14 cellular contexts compared by ENCODE assay signal in the genomic region with DNA sequence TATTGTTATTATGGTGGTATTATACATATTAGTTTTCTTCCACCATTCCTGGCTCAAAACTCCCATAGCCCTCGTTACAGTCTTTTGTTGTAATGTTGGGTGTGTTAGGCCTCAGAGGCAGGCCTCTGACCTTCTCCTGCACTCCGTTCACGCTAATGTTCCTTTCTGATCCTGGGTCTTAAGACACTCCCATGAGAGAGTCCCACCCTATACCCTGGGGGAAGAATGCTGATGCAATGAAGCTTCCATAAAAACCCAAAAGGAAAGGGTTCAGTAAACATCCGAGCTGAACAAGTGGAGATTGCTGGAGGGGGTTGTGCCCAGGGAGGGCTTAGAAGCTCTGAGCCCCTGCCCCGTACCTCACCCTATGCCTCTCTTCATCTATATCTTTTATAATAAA.
DNase-seq lines count a peak whose midpoint lies in the region; ATAC-seq, FAIRE-seq and TF ChIP-seq lines count a peak whose summit lies in the region.
"Had no signal": no experiment of that assay in that cellular context is flagged by ENCODE, and none has a peak within 500 bp of the region (broad histone marks: within the 10 kb centered on the region; RNA-seq: fewer than 3 reads in every experiment).

No MANE protein-coding gene starts in this region.

- TF ChIP-seq POLR2A in HepG2 (IDR thresholded peaks at IDR 0.05; ENCODE audit: insufficient read depth in 1 of 2, low read depth in 2 of 2, low read length in 2 of 2) (no peak), vagina (IDR thresholded peaks at IDR 0.05) (no peak)

- TF ChIP-seq CTCF in HepG2 (CRISPR knock-in tag; IDR thresholded peaks at IDR 0.05) (no peak), vagina (IDR thresholded peaks at IDR 0.05) (no peak)

- ATAC-seq in HepG2: no peak
- ATAC-seq: CD8-positive, alpha-beta T cell; GM12878 had no signal

- H3K9ac ChIP-seq in adipocyte (ENCODE audit: low read length) (no peak overlapping the region), HepG2 (ENCODE audit: insufficient read depth, low read depth, low read length) (no peak overlapping the region)
- H3K9ac ChIP-seq: BLaER1 treated with 17β-estradiol and CSF1 and Interleukin-3, amounts not matched to agents 10 nM and 100 nM had no signal

- TF ChIP-seq EP300 in HepG2 (IDR thresholded peaks at IDR 0.05; ENCODE audit: low read depth in 2 of 2, low read length in 2 of 2) (no peak), HepG2 (CRISPR knock-in tag; IDR thresholded peaks at IDR 0.05; ENCODE audit: borderline replicate concordance) (no peak)

- CTCF ChIA-PET in HepG2 (lab: Yijun Ruan, JAX; ENCODE audit: low intra/inter-chr PET ratio, low total read pairs): no interaction called here

- no peak for TF ChIP-seq RAD21 in HepG2 (CRISPR knock-in tag; IDR thresholded peaks at IDR 0.05)

- FAIRE-seq in HepG2 (lab: Jason Lieb, UNC): no peak
- FAIRE-seq: GM12878, GM19239, H1 had no signal

- intact Hi-C loops in HepG2 (cut with micrococcal nuclease; ENCODE audit: unreplicated experiment): no loop called here
- intact Hi-C loops in vagina (cut with DNase I): no loop called here

- POLR2A ChIA-PET in HepG2 (lab: Yijun Ruan, JAX): no interaction called here

- H3K9me3 ChIP-seq in HAP-1 (no peaks in the 10 kb centered on the region), adipocyte (ENCODE audit: control insufficient read depth, low read length) (peaks cover 6% of the 10 kb centered on the region), HepG2 (ENCODE audit: low read length) (peaks cover 9% of the 10 kb centered on the region), vagina (no peaks in the 10 kb centered on the region)

- H3K4me2 ChIP-seq in HepG2 (ENCODE audit: low read depth, low read length): no peak overlapping the region
- H3K4me2 ChIP-seq: BLaER1 treated with 17β-estradiol and CSF1 and Interleukin-3, amounts not matched to agents 10 nM and 100 nM had no signal

- in situ Hi-C loops in HAP-1 (cut with MboI; ENCODE audit: low sequenced_read_pairs) (no loop called here), HepG2 (cut with HindIII; ENCODE audit: extremely low pct_ligation_motif_present, low pct_unique_long_range_greater_than_20kb) (no loop called here)

- H4K20me1 ChIP-seq in HepG2 (ENCODE audit: insufficient read depth, low read length): no peaks in the 10 kb centered on the region
- H4K20me1 ChIP-seq: BLaER1 treated with 17β-estradiol and CSF1 and Interleukin-3, amounts not matched to agents 10 nM and 100 nM had no signal

- H2AFZ ChIP-seq in HepG2 (ENCODE audit: low read length): no peak overlapping the region

- no peaks in the 10 kb centered on the region for H3K36me3 ChIP-seq in HAP-1 (replicated peaks)
- peaks cover 30% of the 10 kb centered on the region for H3K36me3 ChIP-seq in adipocyte (ENCODE audit: control insufficient read depth, insufficient read depth, low read length, severe bottlenecking)
- H3K36me3 ChIP-seq in HepG2 (replicated peaks in 1 of 2; ENCODE audit: control insufficient read depth in 1 of 2, insufficient read depth in 2 of 2, low read length in 2 of 2): no peaks in the 10 kb centered on the region
- H3K36me3 ChIP-seq in vagina: no peaks in the 10 kb centered on the region

- H3K4me3 ChIP-seq in HAP-1: no peak overlapping the region
- no peak overlapping the region for H3K4me3 ChIP-seq in adipocyte (ENCODE audit: low read length)
- no peak overlapping the region for H3K4me3 ChIP-seq in HepG2 (replicated peaks in 1 of 3; ENCODE audit: insufficient read depth in 1 of 3, low read depth in 2 of 3, low read length in 3 of 3)
- H3K4me3 ChIP-seq in vagina: no peak overlapping the region
- H3K4me3 ChIP-seq: BLaER1 treated with 17β-estradiol and CSF1 and Interleukin-3, amounts not matched to agents 10 nM and 100 nM; GM12878 had no signal

- no TSS peak for BruUV-seq in HepG2 (replicated peaks; lab: Mats Ljungman, UMichigan)

- 100% methylated on average over 5 of the region's 5 CpGs for WGBS in HepG2 (ENCODE audit: low lambda C conversion rate)

- no peaks in the 10 kb centered on the region for H3K79me2 ChIP-seq in HepG2 (ENCODE audit: insufficient read depth, low read length)

- H3K27ac ChIP-seq in HepG2 (ENCODE audit: extremely low read length, insufficient read depth, low read length): no peak overlapping the region
- H3K27ac ChIP-seq in vagina: no peak overlapping the region
- H3K27ac ChIP-seq: BLaER1 treated with 17β-estradiol and CSF1 and Interleukin-3, amounts not matched to agents 10 nM and 100 nM had no signal

- H3K27me3 ChIP-seq in HAP-1 (ENCODE audit: low read depth): no peaks in the 10 kb centered on the region
- H3K27me3 ChIP-seq in adipocyte (replicated peaks; ENCODE audit: control insufficient read depth, insufficient read depth, low read length): no peaks in the 10 kb centered on the region
- no peaks in the 10 kb centered on the region for H3K27me3 ChIP-seq in HepG2 (ENCODE audit: control insufficient read depth in 1 of 2, insufficient read depth in 2 of 2, low read length in 2 of 2)
- H3K27me3 ChIP-seq in vagina: no peaks in the 10 kb centered on the region
- H3K27me3 ChIP-seq: BLaER1 treated with 17β-estradiol and CSF1 and Interleukin-3, amounts not matched to agents 10 nM and 100 nM had no signal

- H3K4me1 ChIP-seq in HAP-1: peaks cover 11% of the 10 kb centered on the region
- no peaks in the 10 kb centered on the region for H3K4me1 ChIP-seq in adipocyte (ENCODE audit: control insufficient read depth, insufficient read depth, low read length)
- no peaks in the 10 kb centered on the region for H3K4me1 ChIP-seq in HepG2 (ENCODE audit: insufficient read depth, low read length)
- no peaks in the 10 kb centered on the region for H3K4me1 ChIP-seq in vagina
- H3K4me1 ChIP-seq: BLaER1 treated with 17β-estradiol and CSF1 and Interleukin-3, amounts not matched to agents 10 nM and 100 nM had no signal

- DNase-seq in HAP-1 (ENCODE audit: low spot score in 2 of 2) (peak; percentile 41 to 61), adipocyte (ENCODE audit: low read depth) (peak; percentile 13), foreskin melanocyte (peak; percentile 45), SIG-M5 (lab: John Stamatoyannopoulos, UW) (no peak), HepG2 (ENCODE audit: low spot score) (no peak), vagina (ENCODE audit: extremely low spot score in 2 of 2) (no peak)
- DNase-seq: Calu3; CD8-positive, alpha-beta T cell; DMS79 treated with DMSO at 0.1 percent for 48 hours; H9 had no signal

TF ChIP-seq in HepG2, 621 proteins besides CTCF, POLR2A, EP300 and RAD21:
- no peak for TF ChIP-seq ZNF788 (CRISPR knock-in tag; IDR thresholded peaks at IDR 0.05; ENCODE audit: borderline replicate concordance)
- no peak for TF ChIP-seq SMARCC2 (IDR thresholded peaks at IDR 0.05)
- no peak for TF ChIP-seq DR1 (CRISPR knock-in tag; IDR thresholded peaks at IDR 0.05)
- no peak for TF ChIP-seq ZNF790 (CRISPR knock-in tag; IDR thresholded peaks at IDR 0.05; ENCODE audit: borderline replicate concordance)
- TF ChIP-seq ZKSCAN8 (CRISPR knock-in tag; IDR thresholded peaks at IDR 0.05; ENCODE audit: borderline replicate concordance): no peak
- no peak for TF ChIP-seq DNMT1 (CRISPR knock-in tag; IDR thresholded peaks at IDR 0.05)
- TF ChIP-seq HDAC1 (CRISPR knock-in tag; IDR thresholded peaks at IDR 0.05): no peak
- no peak for TF ChIP-seq ZNF234 (CRISPR knock-in tag; conservative IDR thresholded peaks at IDR 0.05)
- TF ChIP-seq ETV6 (CRISPR knock-in tag; conservative IDR thresholded peaks at IDR 0.05): no peak
- no peak for TF ChIP-seq ZNF792 (CRISPR knock-in tag; IDR thresholded peaks at IDR 0.05)
- TF ChIP-seq CBX2 (IDR thresholded peaks at IDR 0.05; ENCODE audit: low read depth, low read length): no peak
- no peak for TF ChIP-seq CBX2 (CRISPR knock-in tag; IDR thresholded peaks at IDR 0.05; ENCODE audit: low read depth)
- TF ChIP-seq FIP1L1 (IDR thresholded peaks at IDR 0.05; ENCODE audit: borderline replicate concordance, insufficient read depth, low read depth, low read length): no peak
- TF ChIP-seq, protein P1, sequence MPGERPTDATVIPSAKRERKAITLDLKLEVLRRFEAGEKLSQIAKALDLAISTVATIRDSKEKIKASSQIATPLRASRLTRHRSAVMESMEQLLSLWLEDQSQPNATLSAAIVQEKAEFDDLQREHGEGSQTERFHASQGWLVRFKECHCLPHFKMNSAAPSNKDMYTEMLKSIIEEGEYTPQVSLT (CRISPR knock-in tag; IDR thresholded peaks at IDR 0.05; ENCODE audit: borderline replicate concordance, low read depth): no peak
- TF ChIP-seq, protein P2, sequence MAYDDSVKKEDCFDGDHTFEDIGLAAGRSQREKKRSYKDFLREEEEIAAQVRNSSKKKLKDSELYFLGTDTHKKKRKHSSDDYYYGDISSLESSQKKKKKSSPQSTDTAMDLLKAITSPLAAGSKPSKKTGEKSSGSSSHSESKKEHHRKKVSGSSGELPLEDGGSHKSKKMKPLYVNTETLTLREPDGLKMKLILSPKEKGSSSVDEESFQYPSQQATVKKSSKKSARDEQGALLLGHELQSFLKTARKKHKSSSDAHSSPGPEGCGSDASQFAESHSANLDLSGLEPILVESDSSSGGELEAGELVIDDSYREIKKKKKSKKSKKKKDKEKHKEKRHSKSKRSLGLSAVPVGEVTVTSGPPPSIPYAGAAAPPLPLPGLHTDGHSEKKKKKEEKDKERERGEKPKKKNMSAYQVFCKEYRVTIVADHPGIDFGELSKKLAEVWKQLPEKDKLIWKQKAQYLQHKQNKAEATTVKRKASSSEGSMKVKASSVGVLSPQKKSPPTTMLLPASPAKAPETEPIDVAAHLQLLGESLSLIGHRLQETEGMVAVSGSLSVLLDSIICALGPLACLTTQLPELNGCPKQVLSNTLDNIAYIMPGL (CRISPR knock-in tag; IDR thresholded peaks at IDR 0.05; ENCODE audit: borderline replicate concordance in 1 of 2, low read depth in 1 of 2): no peak
- TF ChIP-seq, protein P3, sequence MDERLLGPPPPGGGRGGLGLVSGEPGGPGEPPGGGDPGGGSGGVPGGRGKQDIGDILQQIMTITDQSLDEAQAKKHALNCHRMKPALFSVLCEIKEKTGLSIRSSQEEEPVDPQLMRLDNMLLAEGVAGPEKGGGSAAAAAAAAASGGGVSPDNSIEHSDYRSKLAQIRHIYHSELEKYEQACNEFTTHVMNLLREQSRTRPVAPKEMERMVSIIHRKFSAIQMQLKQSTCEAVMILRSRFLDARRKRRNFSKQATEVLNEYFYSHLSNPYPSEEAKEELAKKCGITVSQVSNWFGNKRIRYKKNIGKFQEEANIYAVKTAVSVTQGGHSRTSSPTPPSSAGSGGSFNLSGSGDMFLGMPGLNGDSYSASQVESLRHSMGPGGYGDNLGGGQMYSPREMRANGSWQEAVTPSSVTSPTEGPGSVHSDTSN (CRISPR knock-in tag; IDR thresholded peaks at IDR 0.05): no peak
- TF ChIP-seq ZNF577 (CRISPR knock-in tag; IDR thresholded peaks at IDR 0.05; ENCODE audit: borderline replicate concordance, low read depth): no peak
- no peak for TF ChIP-seq YY1 (IDR thresholded peaks at IDR 0.05; ENCODE audit: insufficient read depth, insufficient replicate concordance, low read depth, low read length)
- no peak for TF ChIP-seq KLF6 (CRISPR knock-in tag; IDR thresholded peaks at IDR 0.05)
- TF ChIP-seq SYNCRIP (IDR thresholded peaks at IDR 0.05; ENCODE audit: insufficient read depth, low read depth, low read length): no peak
- no peak for TF ChIP-seq ZNF432 (CRISPR knock-in tag; IDR thresholded peaks at IDR 0.05; ENCODE audit: borderline replicate concordance)
TF ChIP-seq in HepG2: peak in this region for 0.

Comparison
In these comparisons a context has a peak if more than half of its experiments do, and no peak if none do; other contexts are left out.
1. DNase-seq: peak in HAP-1 (2 of 2), adipocyte (single experiment) and foreskin melanocyte (single experiment); none in SIG-M5 (single experiment), HepG2 (single experiment) and vagina (0 of 2).